ENCODE assay signal across 2 cellular contexts in the genomic region with DNA sequence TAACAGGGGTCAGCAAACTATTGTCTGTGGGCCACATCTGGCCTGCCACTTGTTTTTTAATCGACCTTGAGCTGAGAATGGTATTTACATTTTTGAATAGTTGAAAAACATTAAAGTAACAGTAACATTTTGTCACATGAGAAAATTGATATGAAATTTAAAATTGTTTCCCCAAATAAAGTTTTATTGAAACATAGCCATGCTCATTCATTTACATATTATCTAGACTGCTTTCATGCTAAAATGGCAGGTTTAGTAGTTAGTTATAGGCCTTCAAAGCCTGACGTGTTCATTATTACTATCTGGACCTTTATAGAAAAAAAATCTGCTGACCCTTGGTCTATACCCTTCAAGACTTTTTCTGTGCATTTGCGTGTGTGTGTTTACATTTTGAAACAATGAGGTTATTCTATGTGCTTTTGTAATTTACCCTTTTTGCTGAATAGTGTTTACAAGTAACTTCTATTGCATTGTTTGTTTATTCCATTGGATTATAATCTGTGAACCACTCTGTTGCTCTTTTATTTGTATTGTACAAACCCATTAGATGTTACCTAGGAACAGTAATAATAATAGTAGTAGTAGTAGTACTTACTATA.
A peak's percentile ranks its signal among the peaks of the same experiment; 100 is the strongest.
TF ChIP-seq lines count a peak whose summit lies in the region.

No MANE protein-coding gene starts in this region.

TF ChIP-seq in HepG2, 621 proteins besides CTCF, POLR2A, EP300 and RAD21 (continues in another document):
- TF ChIP-seq CHCHD3 (CRISPR knock-in tag; IDR thresholded peaks at IDR 0.05): no peak
- peak in 1 of 2 experiments; percentile 25; a peak in 2 of 4 replicates for TF ChIP-seq MAFK (conservative IDR thresholded peaks at IDR 0.05 in 1 of 2, IDR thresholded peaks at IDR 0.05 in 1 of 2; ENCODE audit: low read length in 2 of 2)
- TF ChIP-seq ZFX (CRISPR knock-in tag; IDR thresholded peaks at IDR 0.05; ENCODE audit: low read depth): no peak
- peak; percentile 90 for TF ChIP-seq ZBTB40 (IDR thresholded peaks at IDR 0.05)
- TF ChIP-seq ZBTB40 (CRISPR knock-in tag; IDR thresholded peaks at IDR 0.05): peak; percentile 94; the same call in 1 of the 2 replicates
- TF ChIP-seq MEIS1 (CRISPR knock-in tag; IDR thresholded peaks at IDR 0.05; ENCODE audit: borderline replicate concordance): no peak
- no peak for TF ChIP-seq NR2C2 (CRISPR knock-in tag; IDR thresholded peaks at IDR 0.05; ENCODE audit: borderline replicate concordance)
- TF ChIP-seq ZNF879 (CRISPR knock-in tag; IDR thresholded peaks at IDR 0.05): no peak
- TF ChIP-seq, protein P1, sequence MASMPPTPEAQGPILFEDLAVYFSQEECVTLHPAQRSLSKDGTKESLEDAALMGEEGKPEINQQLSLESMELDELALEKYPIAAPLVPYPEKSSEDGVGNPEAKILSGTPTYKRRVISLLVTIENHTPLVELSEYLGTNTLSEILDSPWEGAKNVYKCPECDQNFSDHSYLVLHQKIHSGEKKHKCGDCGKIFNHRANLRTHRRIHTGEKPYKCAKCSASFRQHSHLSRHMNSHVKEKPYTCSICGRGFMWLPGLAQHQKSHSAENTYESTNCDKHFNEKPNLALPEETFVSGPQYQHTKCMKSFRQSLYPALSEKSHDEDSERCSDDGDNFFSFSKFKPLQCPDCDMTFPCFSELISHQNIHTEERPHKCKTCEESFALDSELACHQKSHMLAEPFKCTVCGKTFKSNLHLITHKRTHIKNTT (CRISPR knock-in tag; IDR thresholded peaks at IDR 0.05): no peak
- no peak for TF ChIP-seq ZNF543 (CRISPR knock-in tag; IDR thresholded peaks at IDR 0.05)
- TF ChIP-seq SOX6 (IDR thresholded peaks at IDR 0.05): no peak
- peak; percentile 63; the same call in 1 of the 2 replicates for TF ChIP-seq SOX6 (CRISPR knock-in tag; IDR thresholded peaks at IDR 0.05)
- no peak for TF ChIP-seq HNRNPLL (IDR thresholded peaks at IDR 0.05; ENCODE audit: low read depth, low read length, poor library complexity, severe bottlenecking)
- TF ChIP-seq ZFP62 (CRISPR knock-in tag; IDR thresholded peaks at IDR 0.05): no peak
- no peak for TF ChIP-seq ZNF235 (CRISPR knock-in tag; IDR thresholded peaks at IDR 0.05; ENCODE audit: borderline replicate concordance)
- no peak for TF ChIP-seq PHF5A (CRISPR knock-in tag; IDR thresholded peaks at IDR 0.05; ENCODE audit: low read depth, unreplicated experiment)

TF ChIP-seq in K562, 482 proteins besides CTCF, POLR2A, EP300 and RAD21:
- TF ChIP-seq ZBTB40 (IDR thresholded peaks at IDR 0.05) (peak; percentile 92), ZBTB40 (CRISPR knock-in tag; IDR thresholded peaks at IDR 0.05) (peak; percentile 84), ILF3 (IDR thresholded peaks at IDR 0.05; ENCODE audit: borderline replicate concordance) (no peak)
